ENCODE assay signal across 8 cellular contexts in genomic region chr20:17680836-17681740, GRCh38. TPM values are rescaled to one million over a fixed set of nuclear protein-coding genes. Genes with fewer than 3 reads are reported as not detected.
DNase-seq lines count a peak whose midpoint lies in the region; ATAC-seq and TF ChIP-seq lines count a peak whose summit lies in the region.

No MANE protein-coding gene starts in this region.

- peak overlapping the region; percentile 88 for H4K12ac ChIP-seq in trophoblast cell (ENCODE audit: low read depth, low read length)

- peak overlapping the region; percentile 93 for H3K4me3 ChIP-seq in trophoblast cell (ENCODE audit: low read depth, low read length)
- H3K4me3 ChIP-seq in tibial nerve = peak overlapping the region; percentile 72 to 94 (median 84)

- TF ChIP-seq EP300 in Ishikawa (IDR thresholded peaks at IDR 0.05; ENCODE audit: borderline replicate concordance) (no peak), tibial nerve (IDR thresholded peaks at IDR 0.05) (no peak)

- peak overlapping the region; percentile 76 for H2AFZ ChIP-seq in trophoblast cell (ENCODE audit: insufficient read depth, low read length, poor library complexity)

- peak; percentile 8 for DNase-seq in DMS79 (lab: John Stamatoyannopoulos, UW)
- peak; percentile 33 to 67 for DNase-seq in SW 1271 (lab: John Stamatoyannopoulos, UW)
- DNase-seq in activated naive CD8-positive, alpha-beta T cell treated with anti-CD3 and anti-CD28 coated beads, Interleukin-2, amount 50 U/mL, for 24 hours = peak; percentile 86
- DNase-seq in cardiac septum (ENCODE audit: low spot score) = peak; percentile 93
- peak; percentile 70 to 85 for DNase-seq in trophoblast cell
- DNase-seq in tibial nerve (ENCODE audit: low spot score in 2 of 2) = peak; percentile 62 to 69

- peak overlapping the region; percentile 24 for H2BK12ac ChIP-seq in trophoblast cell (ENCODE audit: low read length)

- peak overlapping the region; percentile 76 for H3K27ac Mint-ChIP-seq in activated naive CD8-positive, alpha-beta T cell treated with anti-CD3 and anti-CD28 coated beads, Interleukin-2, amount 50 U/mL, for 24 hours

- H2BK120ac ChIP-seq in trophoblast cell (ENCODE audit: insufficient read depth, low read length, poor library complexity) = peak overlapping the region; percentile 89

- peak overlapping the region; percentile 78 for H3K4me3 Mint-ChIP-seq in activated naive CD8-positive, alpha-beta T cell treated with anti-CD3 and anti-CD28 coated beads, Interleukin-2, amount 50 U/mL, for 24 hours

- peaks cover 19% of the 10 kb centered on the region for H3K27me3 Mint-ChIP-seq in activated naive CD8-positive, alpha-beta T cell treated with anti-CD3 and anti-CD28 coated beads, Interleukin-2, amount 50 U/mL, for 24 hours

- H2AK5ac ChIP-seq in trophoblast cell (ENCODE audit: low read length) = peak overlapping the region; percentile 47

- no CpG with 5 or more reads among the region's 112 CpGs for WGBS in trophoblast cell (ENCODE audit: extremely low coverage, insufficient coverage, insufficient read length)
- whole genome bisulfite sequencing in tibial nerve, 2 donors = 0 to 1% methylated on average over 11 to 70 of the region's 112 CpGs

- H3K23ac ChIP-seq in trophoblast cell (ENCODE audit: low read length) = no peak overlapping the region

- H3K27me3 ChIP-seq in trophoblast cell (ENCODE audit: insufficient read depth, low read length) = no peaks in the 10 kb centered on the region
- H3K27me3 ChIP-seq in tibial nerve = no peaks in the 10 kb centered on the region

- H3K4me2 ChIP-seq in trophoblast cell (ENCODE audit: low read length) = peak overlapping the region; percentile 70

- TF ChIP-seq RAD21 in Ishikawa (IDR thresholded peaks at IDR 0.05; ENCODE audit: low read depth) = peak; percentile 32; the same call in 1 of the 2 replicates

- TF ChIP-seq POLR2A in tibial nerve (IDR thresholded peaks at IDR 0.05) = no peak

- H3K4me1 ChIP-seq in trophoblast cell (ENCODE audit: control insufficient read depth in 1 of 2, insufficient read depth in 2 of 2, low read length in 2 of 2) (peaks cover 13 to 25% of the 10 kb centered on the region in 2 experiments), tibial nerve (peaks cover 0 to 30% (median 10%) of the 10 kb centered on the region in 4 donors)

- H4K91ac ChIP-seq in trophoblast cell (ENCODE audit: low read depth, low read length) = peak overlapping the region; percentile 93

- H3K36me3 Mint-ChIP-seq in activated naive CD8-positive, alpha-beta T cell treated with anti-CD3 and anti-CD28 coated beads, Interleukin-2, amount 50 U/mL, for 24 hours (ENCODE audit: low read depth) = peaks cover 7% of the 10 kb centered on the region

- TF ChIP-seq CTCF in tibial nerve (IDR thresholded peaks at IDR 0.05) = peak; percentile 63 to 99 (median 96)

- H3K9me3 ChIP-seq in trophoblast cell (ENCODE audit: insufficient read depth, low read depth, low read length) = no peaks in the 10 kb centered on the region
- no peaks in the 10 kb centered on the region for H3K9me3 ChIP-seq in tibial nerve

- H3K4me1 Mint-ChIP-seq in activated naive CD8-positive, alpha-beta T cell treated with anti-CD3 and anti-CD28 coated beads, Interleukin-2, amount 50 U/mL, for 24 hours = peaks cover 26% of the 10 kb centered on the region

- H3K14ac ChIP-seq in trophoblast cell (ENCODE audit: low read length) = peak overlapping the region; percentile 92

- H3K18ac ChIP-seq in trophoblast cell (ENCODE audit: low read length) = peak overlapping the region; percentile 90

- peak overlapping the region; percentile 75 for H3K27ac ChIP-seq in trophoblast cell (ENCODE audit: low read depth, low read length)
- peak overlapping the region; percentile 83 to 97 (median 93) for H3K27ac ChIP-seq in tibial nerve

- peak overlapping the region; percentile 85 for H3K9ac ChIP-seq in trophoblast cell (ENCODE audit: low read length)

- ATAC-seq in GM21526 (IDR thresholded peaks at IDR 0.05; ENCODE audit: low FRiP score, unreplicated experiment) = peak; percentile 40
- ATAC-seq in activated naive CD8-positive, alpha-beta T cell treated with anti-CD3 and anti-CD28 coated beads, Interleukin-2, amount 50 U/mL, for 24 hours = peak; percentile 44

- H3K9me3 Mint-ChIP-seq in activated naive CD8-positive, alpha-beta T cell treated with anti-CD3 and anti-CD28 coated beads, Interleukin-2, amount 50 U/mL, for 24 hours = no peaks in the 10 kb centered on the region

- intact Hi-C loops in cardiac septum (cut with DNase I) = loop anchor here (1.0 to 5.0 kb wide), 2 partner anchors 139 to 215 kb away; no protein-coding TSS in a partner anchor

- H2BK5ac ChIP-seq in trophoblast cell (ENCODE audit: low read depth, low read length, poor library complexity) = peak overlapping the region; percentile 79

- H4K8ac ChIP-seq in trophoblast cell (ENCODE audit: low read depth, low read length) = peak overlapping the region; percentile 84

- H3K79me2 ChIP-seq in trophoblast cell (ENCODE audit: control insufficient read depth, insufficient read depth, low read length, poor library complexity) = peaks cover 17% of the 10 kb centered on the region

- H3K36me3 ChIP-seq in trophoblast cell (ENCODE audit: control insufficient read depth in 1 of 2, insufficient read depth in 2 of 2, low read length in 2 of 2) = peaks cover 12 to 13% of the 10 kb centered on the region in 2 experiments
- H3K36me3 ChIP-seq in tibial nerve = peaks cover 0 to 10% (median 0%) of the 10 kb centered on the region in 3 donors

- H3K4ac ChIP-seq in trophoblast cell (ENCODE audit: low read depth, low read length) = peak overlapping the region; percentile 92

- H3K79me1 ChIP-seq in trophoblast cell (ENCODE audit: low read length) = peaks cover 13% of the 10 kb centered on the region

TF ChIP-seq in Ishikawa, 13 proteins besides CTCF, POLR2A, EP300 and RAD21:
- TF ChIP-seq ZBTB7A (IDR thresholded peaks at IDR 0.05; ENCODE audit: low read depth) = peak; percentile 65; the same call in 1 of the 2 replicates
- peak; percentile 8; the same call in 1 of the 2 replicates for TF ChIP-seq TAF1 (IDR thresholded peaks at IDR 0.05; ENCODE audit: low read depth)
- no peak for TF ChIP-seq FOXM1 (IDR thresholded peaks at IDR 0.05; ENCODE audit: borderline replicate concordance, low read depth)
- 0 out of 2 replicates have a peak, but pooled peaks have one; percentile 48 for TF ChIP-seq CREB1 (IDR thresholded peaks at IDR 0.05; ENCODE audit: low read depth)
- TF ChIP-seq YY1 (IDR thresholded peaks at IDR 0.05; ENCODE audit: low read depth) = no peak
- peak; percentile 54; the same call in 1 of the 2 replicates for TF ChIP-seq NFIC (IDR thresholded peaks at IDR 0.05)
- TF ChIP-seq REST (IDR thresholded peaks at IDR 0.05; ENCODE audit: low read depth) = no peak
- TF ChIP-seq EGR1 (IDR thresholded peaks at IDR 0.05) = no peak
- TF ChIP-seq CEBPB (IDR thresholded peaks at IDR 0.05) = no peak
- TF ChIP-seq USF1 (IDR thresholded peaks at IDR 0.05) = no peak
- no peak for TF ChIP-seq TCF12 (IDR thresholded peaks at IDR 0.05; ENCODE audit: low read depth)
- no peak for TF ChIP-seq TEAD4 (IDR thresholded peaks at IDR 0.05)
- TF ChIP-seq MAX (IDR thresholded peaks at IDR 0.05) = no peak

RNA-seq across cellular contexts. Expression of gene RRBP1, which starts 1.0 kb away (rescaled TPM):
- total RNA-seq in cardiac septum = 46.7 TPM
- polyA plus RNA-seq in trophoblast cell (2013) = 231 and 244 TPM in 2 replicates
- total RNA-seq in tibial nerve = 100 to 1,000 TPM in 1 of 4 donors, 10 to 100 TPM in 3; 76.5 to 162 (median 83.9) TPM

RNA-seq across cellular contexts. Expression of gene BANF2, which starts 18.7 kb away (rescaled TPM):
- total RNA-seq in cardiac septum (not detected), tibial nerve (not detected)
- not detected in 2 replicates for polyA plus RNA-seq in trophoblast cell (2013)

Comparison
In these comparisons a context has a peak if more than half of its experiments do, and no peak if none do; other contexts are left out.
1. Peak in every context shown above with its lines: DNase-seq, ATAC-seq, H3K4me3 ChIP-seq and H3K27ac ChIP-seq.
2. DNase-seq: peak in every context shown above with its lines; median percentile 93 in cardiac septum; 86 in activated naive CD8-positive, alpha-beta T cell treated with anti-CD3 and anti-CD28 coated beads, Interleukin-2, amount 50 U/mL, for 24 hours; 78 in trophoblast cell; 66 in tibial nerve; 50 in SW 1271; 8 in DMS79.